13 cellular contexts compared by ENCODE assay signal in the genomic region with DNA sequence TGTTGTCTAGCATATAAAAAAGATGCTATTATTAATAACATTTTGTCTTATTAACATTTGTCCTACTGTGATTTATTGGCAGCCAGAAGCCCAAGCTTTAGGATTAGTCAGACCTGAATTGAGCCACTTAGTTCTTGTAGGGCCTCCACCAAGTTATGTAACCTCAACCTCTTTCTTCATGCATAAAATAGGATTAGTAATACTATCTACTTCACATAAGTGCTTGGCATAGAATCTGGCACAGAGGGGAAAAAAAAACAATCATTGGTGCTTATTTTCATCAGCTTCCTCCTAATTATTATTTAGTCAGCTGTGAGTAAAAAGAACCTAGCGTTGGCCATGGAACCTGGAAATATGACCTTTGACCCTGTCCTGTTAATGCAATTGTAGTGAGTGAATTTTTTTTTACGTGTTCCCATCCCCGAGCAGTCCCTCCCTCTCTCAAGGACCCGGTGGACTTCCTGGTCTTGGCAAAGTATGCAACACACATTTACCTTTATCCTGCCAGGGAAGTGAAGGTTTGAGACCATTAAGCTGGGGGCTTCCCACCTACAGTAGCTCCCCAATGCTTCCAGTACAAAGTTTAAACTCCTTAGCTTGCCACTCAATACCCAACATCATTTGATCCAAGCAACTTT.
"Had no signal": no experiment of that assay in that cellular context is flagged by ENCODE, and none has a peak within 500 bp of the region (broad histone marks: within the 10 kb centered on the region; RNA-seq: fewer than 3 reads in every experiment).

No MANE protein-coding gene starts in this region.

- H3K4me3 Mint-ChIP-seq: activated CD8-positive, alpha-beta T cell treated with anti-CD3 and anti-CD28 coated beads, Interleukin-2, amount 10 ng/mL, durations not matched to agents 7 days and 5 days; activated T-helper 1 cell treated with anti-CD3 and anti-CD28 coated beads, Interleukin-12 subunit alpha, Interleukin-12 subunit beta, Interleukin-2, Interleukin-4 antibody, amounts not matched to agents 30 ng/mL and 10 ng/mL and 1 ng/mL, durations not matched to agents 14 hours and 24 hours and 36 hours; neural crest cell; T-cell had no signal

- H3K27ac Mint-ChIP-seq: activated CD8-positive, alpha-beta T cell treated with anti-CD3 and anti-CD28 coated beads, Interleukin-2, amount 10 ng/mL, durations not matched to agents 7 days and 5 days; activated T-helper 1 cell treated with anti-CD3 and anti-CD28 coated beads, Interleukin-12 subunit alpha, Interleukin-12 subunit beta, Interleukin-2, Interleukin-4 antibody, amounts not matched to agents 30 ng/mL and 10 ng/mL and 1 ng/mL, durations not matched to agents 14 hours and 24 hours and 36 hours; T-cell had no signal

- H3K4me1 Mint-ChIP-seq: neural crest cell had no signal

- DNase-seq: activated CD4-positive, alpha-beta T cell treated with anti-CD3 and anti-CD28 coated beads for 48 hours; activated CD8-positive, alpha-beta T cell treated with anti-CD3 and anti-CD28 coated beads, Interleukin-2, amount 10 ng/mL, durations not matched to agents 7 days and 5 days; activated naive CD4-positive, alpha-beta T cell; colonic mucosa; effector CD4-positive, alpha-beta T cell; retina; stimulated activated naive CD4-positive, alpha-beta T cell; T-cell; trophoblast cell had no signal

- H3K9me3 Mint-ChIP-seq: activated T-helper 1 cell treated with anti-CD3 and anti-CD28 coated beads, Interleukin-12 subunit alpha, Interleukin-12 subunit beta, Interleukin-2, Interleukin-4 antibody, amounts not matched to agents 30 ng/mL and 10 ng/mL and 1 ng/mL, durations not matched to agents 14 hours and 24 hours and 36 hours; neural crest cell had no signal

- H3K4me3 ChIP-seq: ascending aorta, colonic mucosa, smooth muscle cell had no signal

- H3K27me3 Mint-ChIP-seq: T-cell had no signal

- H3K36me3 Mint-ChIP-seq: T-cell had no signal
